ENCODE assay signal across 27 cellular contexts in genomic region chr7:139500770-139501138, GRCh38. TPM values are rescaled to one million over a fixed set of nuclear protein-coding genes. Genes with fewer than 3 reads are reported as not detected.
DNase-seq lines count a peak whose midpoint lies in the region; ATAC-seq, FAIRE-seq and TF ChIP-seq lines count a peak whose summit lies in the region.
"Had no signal": no experiment of that assay in that cellular context is flagged by ENCODE, and none has a peak within 500 bp of the region (broad histone marks: within the 10 kb centered on the region; RNA-seq: fewer than 3 reads in every experiment).

No MANE protein-coding gene starts in this region.

- H3K9me3 ChIP-seq in HepG2 (ENCODE audit: low read length) (no peaks in the 10 kb centered on the region), right lobe of liver (no peaks in the 10 kb centered on the region), PC-3 (ENCODE audit: low read length) (no peaks in the 10 kb centered on the region), hepatocyte (ENCODE audit: low read depth) (no peaks in the 10 kb centered on the region)
- H3K9me3 ChIP-seq: ascending aorta, lower lobe of right lung, mucosa of descending colon, pancreas, thoracic aorta, uterus had no signal

- no peak for TF ChIP-seq RAD21 in HepG2 (CRISPR knock-in tag; IDR thresholded peaks at IDR 0.05)

- POLR2A ChIA-PET in HepG2 (lab: Yijun Ruan, JAX) (no interaction called here), PC-3 (lab: Charles Lee; ENCODE audit: unreplicated experiment) (no interaction called here)

- H3K4me2 ChIP-seq in HepG2 (ENCODE audit: low read depth, low read length) (peak overlapping the region; percentile 72), PC-3 (ENCODE audit: low read length) (peak overlapping the region; percentile 84), hepatocyte (peak overlapping the region; percentile 80)

- in situ Hi-C loops in HepG2 (cut with HindIII; ENCODE audit: extremely low pct_ligation_motif_present, low pct_unique_long_range_greater_than_20kb), result no loop called here

- TF ChIP-seq POLR2A in HepG2 (IDR thresholded peaks at IDR 0.05; ENCODE audit: insufficient read depth in 1 of 2, low read depth in 2 of 2, low read length in 2 of 2) (no peak), right lobe of liver (IDR thresholded peaks at IDR 0.05) (no peak)

- BruUV-seq in HepG2 (replicated peaks; lab: Mats Ljungman, UMichigan) (no TSS peak), PC-3 (replicated peaks; lab: Mats Ljungman, UMichigan) (no TSS peak)

- H3K9ac ChIP-seq in HepG2 (ENCODE audit: insufficient read depth, low read depth, low read length) (no peak overlapping the region), PC-3 (ENCODE audit: low read length) (no peak overlapping the region)

- TF ChIP-seq CTCF in HepG2 (CRISPR knock-in tag; IDR thresholded peaks at IDR 0.05), result no peak
- TF ChIP-seq CTCF in right lobe of liver (IDR thresholded peaks at IDR 0.05), result no peak
- no peak for TF ChIP-seq CTCF in PC-3 (conservative IDR thresholded peaks at IDR 0.05; ENCODE audit: low read depth, low read length)
- no peak for TF ChIP-seq CTCF in hepatocyte (IDR thresholded peaks at IDR 0.05; ENCODE audit: poor library complexity)

- H3K4me1 ChIP-seq in HepG2 (ENCODE audit: insufficient read depth, low read length) (peaks cover 8% of the 10 kb centered on the region; the same call in 1 of the 2 replicates), right lobe of liver (no peaks in the 10 kb centered on the region), PC-3 (ENCODE audit: insufficient read depth, low read length) (no peaks in the 10 kb centered on the region), hepatocyte (ENCODE audit: insufficient read depth) (no peaks in the 10 kb centered on the region)
- H3K4me1 ChIP-seq: ascending aorta, pancreas, uterus had no signal

- H4K20me1 ChIP-seq in HepG2 (ENCODE audit: insufficient read depth, low read length), result no peaks in the 10 kb centered on the region
- no peaks in the 10 kb centered on the region for H4K20me1 ChIP-seq in PC-3 (ENCODE audit: low read length)
- no peaks in the 10 kb centered on the region for H4K20me1 ChIP-seq in hepatocyte (ENCODE audit: insufficient read depth, poor library complexity, severe bottlenecking)

- H2AFZ ChIP-seq in HepG2 (ENCODE audit: low read length), result no peak overlapping the region
- peak overlapping the region; percentile 88 for H2AFZ ChIP-seq in PC-3 (ENCODE audit: low read length)
- H2AFZ ChIP-seq in hepatocyte, result no peak overlapping the region

- CTCF ChIA-PET in HepG2 (lab: Yijun Ruan, JAX; ENCODE audit: low intra/inter-chr PET ratio, low total read pairs) (interaction anchor here (2.0 kb wide), 2 partner anchors 501 to 503 kb away, joined by 8 read pairs; no protein-coding TSS in a partner anchor), PC-3 (lab: Charles Lee) (interaction anchor here (0.5 kb wide), 1 partner anchor 101 kb away, joined by 8 read pairs; no protein-coding TSS in a partner anchor)

- H3K79me2 ChIP-seq in HepG2 (ENCODE audit: insufficient read depth, low read length) (no peaks in the 10 kb centered on the region), PC-3 (ENCODE audit: low read length) (no peaks in the 10 kb centered on the region), hepatocyte (no peaks in the 10 kb centered on the region)

- intact Hi-C loops in HepG2 (cut with micrococcal nuclease; ENCODE audit: unreplicated experiment), result loop anchor here (1.0 to 10.0 kb wide), 2 partner anchors 54 to 502 kb away; no protein-coding TSS in a partner anchor
- intact Hi-C loops in right lobe of liver (cut with DNase I), result no loop called here
- intact Hi-C loops in PC-3 (cut with micrococcal nuclease), result loop anchor here (5.0 kb wide), 1 partner anchor 277 kb away; the partner anchor contains the start of gene HIPK2

- H3K27ac ChIP-seq in HepG2 (ENCODE audit: extremely low read length, insufficient read depth, low read length) (no peak overlapping the region), right lobe of liver (no peak overlapping the region), PC-3 (ENCODE audit: low read length) (no peak overlapping the region), hepatocyte (no peak overlapping the region)
- H3K27ac ChIP-seq: ascending aorta, lower lobe of right lung, pancreas, thoracic aorta, uterus had no signal

- TF ChIP-seq EP300 in HepG2 (IDR thresholded peaks at IDR 0.05; ENCODE audit: low read depth in 2 of 2, low read length in 2 of 2), result no peak
- no peak for TF ChIP-seq EP300 in HepG2 (CRISPR knock-in tag; IDR thresholded peaks at IDR 0.05; ENCODE audit: borderline replicate concordance)

- ATAC-seq in HepG2 (no peak), right lobe of liver (no peak), PC-3 (no peak), HG03280 (IDR thresholded peaks at IDR 0.05; ENCODE audit: unreplicated experiment) (no peak), left lobe of liver (no peak)

- no peaks in the 10 kb centered on the region for H3F3A ChIP-seq in PC-3 (ENCODE audit: low read length, unreplicated experiment)

- no peaks in the 10 kb centered on the region for H3K36me3 ChIP-seq in HepG2 (replicated peaks in 1 of 2; ENCODE audit: control insufficient read depth in 1 of 2, insufficient read depth in 2 of 2, low read length in 2 of 2)
- H3K36me3 ChIP-seq in right lobe of liver, result no peaks in the 10 kb centered on the region
- no peaks in the 10 kb centered on the region for H3K36me3 ChIP-seq in PC-3 (ENCODE audit: low read depth, low read length)
- H3K36me3 ChIP-seq in hepatocyte (replicated peaks; ENCODE audit: insufficient read depth, low read depth), result no peaks in the 10 kb centered on the region
- H3K36me3 ChIP-seq: ascending aorta, lower lobe of right lung, pancreas, thoracic aorta, uterus had no signal

- DNase-seq in HepG2 (ENCODE audit: low spot score) (no peak), right lobe of liver (no peak), PC-3 (no peak), hepatocyte (ENCODE audit: low spot score) (no peak), medulla oblongata (ENCODE audit: extremely low spot score) (no peak), NCI-H2171 treated with DMSO at 0.1 percent for 48 hours (lab: John Stamatoyannopoulos, UW) (no peak), left lobe of liver (ENCODE audit: low spot score) (no peak)
- DNase-seq: activated CD4-positive, alpha-beta T cell treated with anti-CD3 and anti-CD28 coated beads, Interleukin-2, amount 10 ng/mL, durations not matched to agents 24 days and 14 days; activated gamma-delta T cell; activated naive CD8-positive, alpha-beta T cell treated with anti-CD3 and anti-CD28 coated beads, Interleukin-2, amount 10 ng/mL, durations not matched to agents 7 days and 5 days; activated T-cell treated with anti-CD3 and anti-CD28 coated beads, Interleukin-2, amount 50 U/mL, for 4 hours; CD4-positive, alpha-beta T cell; lower lobe of right lung; mucosa of descending colon; natural killer cell; pancreas; retina; SIG-M5; small intestine; T-helper 9 cell had no signal

- H3K4me3 ChIP-seq in HepG2 (replicated peaks in 1 of 3; ENCODE audit: insufficient read depth in 1 of 3, low read depth in 2 of 3, low read length in 3 of 3) (peak overlapping the region in 2 of 3 experiments; percentile 21 to 61; a peak in 2 of 6 replicates), right lobe of liver (no peak overlapping the region), PC-3 (ENCODE audit: low read length) (peak overlapping the region; percentile 66), hepatocyte (no peak overlapping the region)
- H3K4me3 ChIP-seq: mucosa of descending colon, uterus had no signal

- WGBS in HepG2 (ENCODE audit: low lambda C conversion rate), result 48% methylated on average over 7 of the region's 7 CpGs
- WGBS in right lobe of liver (ENCODE audit: insufficient coverage, low coverage, low lambda C conversion rate, missing lambda C conversion rate), result 89% methylated on average over 6 of the region's 7 CpGs
- WGBS in hepatocyte (ENCODE audit: low lambda C conversion rate, missing lambda C conversion rate), result 97% methylated on average over 7 of the region's 7 CpGs

- H3K27me3 ChIP-seq in HepG2 (ENCODE audit: control insufficient read depth in 1 of 2, insufficient read depth in 2 of 2, low read length in 2 of 2) (peaks cover 0 to 37% of the 10 kb centered on the region in 2 experiments), right lobe of liver (no peaks in the 10 kb centered on the region), PC-3 (ENCODE audit: low read length) (no peaks in the 10 kb centered on the region), hepatocyte (peaks cover 13% of the 10 kb centered on the region)
- H3K27me3 ChIP-seq: ascending aorta, pancreas, uterus had no signal

- no peak for FAIRE-seq in HepG2 (lab: Jason Lieb, UNC)
- FAIRE-seq: A204.1, H54, pancreas, small intestine had no signal

- H3K9me2 ChIP-seq in PC-3 (replicated peaks; ENCODE audit: low read length), result no peaks in the 10 kb centered on the region
- H3K9me2 ChIP-seq in hepatocyte (replicated peaks; ENCODE audit: insufficient read depth), result no peaks in the 10 kb centered on the region

RNA-seq across cellular contexts. Expression of gene KLRG2, which starts 17.3 kb away (rescaled TPM):
- total RNA-seq in HepG2 (2016; rRNA removed; fragmentation: Illumina TruSeq; extraction: Trizol) (not detected in 2 replicates), right lobe of liver (not detected), PC-3 (2014; rRNA removed) (2.2 and 3.3 TPM in 2 replicates), hepatocyte (0.08 and 0.23 TPM in 2 replicates), left lobe of liver (not detected)
- not detected in 2 replicates for total RNA-seq in HepG2 (2016; cell fraction: cytosol; rRNA removed; fragmentation: Illumina TruSeq; extraction: Trizol; ENCODE audit: low read depth)
- total RNA-seq in HepG2 (2016; cell fraction: insoluble cytoplasmic fraction; rRNA removed; fragmentation: Illumina TruSeq; extraction: Trizol), result not detected in 2 replicates
- not detected in 2 replicates for total RNA-seq in HepG2 (2016; cell fraction: membrane; rRNA removed; fragmentation: Illumina TruSeq; extraction: Trizol)
- total RNA-seq in HepG2 (2016; cell fraction: nucleus; rRNA removed; fragmentation: Illumina TruSeq; extraction: Trizol), result not detected in 2 replicates
- polyA plus RNA-seq in HepG2 (2011; rRNA removed) (not detected in 2 replicates), hepatocyte (0.07 TPM in 1 of 2 replicates, not detected in the other)
- not detected in 2 replicates for polyA plus RNA-seq in HepG2 (2011; cell fraction: cytosol; rRNA removed)
- polyA plus RNA-seq in HepG2 (2011; cell fraction: nucleus; rRNA removed), result not detected in 2 replicates
- not detected in 2 replicates for polyA plus RNA-seq in HepG2 (2012)
- polyA plus RNA-seq in HepG2 (2016; cell fraction: cytosol; fragmentation: Illumina TruSeq; extraction: Trizol; ENCODE audit: low read depth), result not detected in 2 replicates
- not detected in 2 replicates for polyA plus RNA-seq in HepG2 (2016; cell fraction: insoluble cytoplasmic fraction; fragmentation: Illumina TruSeq; extraction: Trizol; ENCODE audit: low read depth)
- not detected in 2 replicates for polyA plus RNA-seq in HepG2 (2016; cell fraction: membrane; fragmentation: Illumina TruSeq; extraction: Trizol; ENCODE audit: low read depth)
- not detected in 2 replicates for polyA plus RNA-seq in HepG2 (2016; cell fraction: nucleus; fragmentation: Illumina TruSeq; extraction: Trizol; ENCODE audit: insufficient read depth, low read depth)
- not detected in 2 replicates for polyA minus RNA-seq in HepG2 (2011; rRNA and poly(A)+ RNA removed; ENCODE audit: low replicate concordance)
- not detected in 2 replicates for polyA minus RNA-seq in HepG2 (2011; cell fraction: cytosol; rRNA and poly(A)+ RNA removed)
- not detected in 2 replicates for polyA minus RNA-seq in HepG2 (2011; cell fraction: nucleus; rRNA and poly(A)+ RNA removed)
- total RNA-seq: activated naive CD8-positive, alpha-beta T cell treated with anti-CD3 and anti-CD28 coated beads, Interleukin-2, amount 10 ng/mL, durations not matched to agents 7 days and 5 days; ascending aorta; CD4-positive, alpha-beta T cell; mucosa of descending colon; natural killer cell; thoracic aorta had no signal
- polyA plus RNA-seq: small intestine had no signal

RNA-seq across cellular contexts. Expression of gene CLEC2L, which starts 22.7 kb away (rescaled TPM):
- 0.20 TPM in 2 replicates for total RNA-seq in HepG2 (2016; rRNA removed; fragmentation: Illumina TruSeq; extraction: Trizol)
- 0.20 and 0.26 TPM in 2 replicates for total RNA-seq in HepG2 (2016; cell fraction: cytosol; rRNA removed; fragmentation: Illumina TruSeq; extraction: Trizol; ENCODE audit: low read depth)
- total RNA-seq in HepG2 (2016; cell fraction: insoluble cytoplasmic fraction; rRNA removed; fragmentation: Illumina TruSeq; extraction: Trizol), result 0.18 and 0.26 TPM in 2 replicates
- 0.45 TPM in 1 of 2 replicates, not detected in the other for total RNA-seq in HepG2 (2016; cell fraction: membrane; rRNA removed; fragmentation: Illumina TruSeq; extraction: Trizol)
- not detected in 2 replicates for total RNA-seq in HepG2 (2016; cell fraction: nucleus; rRNA removed; fragmentation: Illumina TruSeq; extraction: Trizol)
- polyA plus RNA-seq in HepG2 (2011; rRNA removed), result 0.25 and 0.56 TPM in 2 replicates
- 0.28 and 0.48 TPM in 2 replicates for polyA plus RNA-seq in HepG2 (2011; cell fraction: cytosol; rRNA removed)
- 0.23 and 0.24 TPM in 2 replicates for polyA plus RNA-seq in HepG2 (2011; cell fraction: nucleus; rRNA removed)
- polyA plus RNA-seq in HepG2 (2012), result not detected in 2 replicates
- 0.07 and 0.22 TPM in 2 replicates for polyA plus RNA-seq in HepG2 (2016; cell fraction: cytosol; fragmentation: Illumina TruSeq; extraction: Trizol; ENCODE audit: low read depth)
- 0.29 and 0.39 TPM in 2 replicates for polyA plus RNA-seq in HepG2 (2016; cell fraction: insoluble cytoplasmic fraction; fragmentation: Illumina TruSeq; extraction: Trizol; ENCODE audit: low read depth)
- polyA plus RNA-seq in HepG2 (2016; cell fraction: membrane; fragmentation: Illumina TruSeq; extraction: Trizol; ENCODE audit: low read depth), result 0.48 and 0.54 TPM in 2 replicates
- polyA plus RNA-seq in HepG2 (2016; cell fraction: nucleus; fragmentation: Illumina TruSeq; extraction: Trizol; ENCODE audit: insufficient read depth, low read depth), result 0.59 TPM in 1 of 2 replicates, not detected in the other
- polyA minus RNA-seq in HepG2 (2011; rRNA and poly(A)+ RNA removed; ENCODE audit: low replicate concordance), result 0.70 TPM in 1 of 2 replicates, not detected in the other
- polyA minus RNA-seq in HepG2 (2011; cell fraction: cytosol; rRNA and poly(A)+ RNA removed), result not detected in 2 replicates
- polyA minus RNA-seq in HepG2 (2011; cell fraction: nucleus; rRNA and poly(A)+ RNA removed), result not detected in 2 replicates
- not detected for total RNA-seq in right lobe of liver
- total RNA-seq in PC-3 (2014; rRNA removed), result not detected in 2 replicates
- total RNA-seq in hepatocyte, result not detected in 2 replicates
- polyA plus RNA-seq in hepatocyte, result not detected in 2 replicates
- total RNA-seq in left lobe of liver, result not detected
- total RNA-seq: activated CD4-positive, alpha-beta T cell treated with anti-CD3 and anti-CD28 coated beads, Interleukin-2, amount 10 ng/mL, durations not matched to agents 24 days and 14 days; activated naive CD8-positive, alpha-beta T cell treated with anti-CD3 and anti-CD28 coated beads, Interleukin-2, amount 10 ng/mL, durations not matched to agents 7 days and 5 days; activated T-cell treated with anti-CD3 and anti-CD28 coated beads, Interleukin-2, amount 50 U/mL, for 4 hours; ascending aorta; CD4-positive, alpha-beta T cell; kidney epithelial cell; lower lobe of right lung; mucosa of descending colon; pancreas; thoracic aorta had no signal
- polyA plus RNA-seq: pancreas had no signal

Comparison
In these comparisons a context has a peak if more than half of its experiments do, and no peak if none do; other contexts are left out.
1. H3K4me3 ChIP-seq: peak in HepG2 (2 of 3) and PC-3 (single experiment); none in right lobe of liver (0 of 3) and hepatocyte (single experiment).
2. intact Hi-C loops: an anchor here in HepG2 (1.0 to 10.0 kb wide) and PC-3 (5.0 kb wide); none called in right lobe of liver.
3. Peak in every context shown above with its lines, with median percentiles within 50 percentile points of each other: H3K4me2 ChIP-seq.